23 cellular contexts compared by ENCODE assay signal in genomic region chr6:1645466-1646185, GRCh38. TPM values are rescaled to one million over a fixed set of nuclear protein-coding genes. Genes with fewer than 3 reads are reported as not detected.
"Had no signal": no experiment of that assay in that cellular context is flagged by ENCODE, and none has a peak within 500 bp of the region (broad histone marks: within the 10 kb centered on the region; RNA-seq: fewer than 3 reads in every experiment).

No MANE protein-coding gene starts in this region.

- H3K27ac ChIP-seq: cardiac muscle cell, epithelial cell of prostate, hepatocyte, left ventricle myocardium inferior, right lobe of liver, transverse colon, uterus had no signal

- H3K4me3 Mint-ChIP-seq: immature natural killer cell; nephron; stimulated activated naive B cell treated with anti-CD40 and anti-IgM and Interleukin-4, amounts not matched to agents 10 μg/mL and 1 μg/mL and 100 μg/mL, for 72 hours had no signal

- H3K36me3 ChIP-seq: cardiac muscle cell, left ventricle myocardium inferior, right lobe of liver, transverse colon, uterus had no signal

- H2AFZ ChIP-seq: hepatocyte had no signal

- H3K4me1 ChIP-seq: transverse colon, uterus had no signal

- H3K27ac Mint-ChIP-seq: immature natural killer cell; nephron; stimulated activated naive B cell treated with anti-CD40 and anti-IgM and Interleukin-4, amounts not matched to agents 10 μg/mL and 1 μg/mL and 100 μg/mL, for 72 hours had no signal

- H3K4me3 ChIP-seq: cardiac muscle cell, hepatocyte, left ventricle myocardium inferior, right lobe of liver, smooth muscle cell, transverse colon, uterus had no signal

- H3K4me1 Mint-ChIP-seq: immature natural killer cell, nephron had no signal

- H3K79me2 ChIP-seq: hepatocyte had no signal

- DNase-seq: activated CD4-positive, alpha-beta T cell treated with anti-CD3 and anti-CD28 coated beads for 4 hours; activated CD4-positive, alpha-beta T cell treated with anti-CD3 and anti-CD28 coated beads, Interleukin-2, amount 50 U/mL, for 48 hours; activated CD4-positive, CD25-positive, alpha-beta regulatory T cell; activated naive CD4-positive, alpha-beta T cell treated with Interleukin-2 at 50 U/mL for 16 hours; activated T-cell treated with anti-CD3 and anti-CD28 coated beads, Interleukin-2, amount 50 U/mL, for 48 hours; cortex of kidney; foreskin melanocyte; immature natural killer cell; left ventricle myocardium inferior; mammary epithelial cell; nucleus accumbens; right lobe of liver; stimulated activated CD4-positive, alpha-beta T cell treated with anti-CD3 and anti-CD28 coated beads, Interleukin-15, amount 100 ng/mL, for 24 hours; stimulated activated naive B cell treated with anti-CD40 and anti-IgM and Interleukin-4, amounts not matched to agents 10 μg/mL and 1 μg/mL and 100 μg/mL, for 72 hours; T1000; transverse colon; uterus had no signal

- H3K9me3 ChIP-seq: left ventricle myocardium inferior, right lobe of liver, transverse colon, uterus had no signal

- H3K9me3 Mint-ChIP-seq: immature natural killer cell; nephron; stimulated activated naive B cell treated with anti-CD40 and anti-IgM and Interleukin-4, amounts not matched to agents 10 μg/mL and 1 μg/mL and 100 μg/mL, for 72 hours had no signal

- H3K4me2 ChIP-seq: hepatocyte, smooth muscle cell had no signal

- H3K27me3 ChIP-seq: hepatocyte, right lobe of liver, transverse colon, uterus had no signal

RNA-seq across cellular contexts. Expression of gene FOXC1, which starts 35.9 kb away (rescaled TPM):
- total RNA-seq: T-helper 1 cell treated with Interleukin-12 subunit alpha and Interleukin-12 subunit beta and Interleukin-4 antibody, amounts not matched to agents 30 ng/mL and 1 ng/mL, for 36 hours had no signal
